17 cellular contexts compared by ENCODE assay signal in genomic region chr2:170140561-170140960, GRCh38. TPM values are rescaled to one million over a fixed set of nuclear protein-coding genes. Genes with fewer than 3 reads are reported as not detected.
"Had no signal": no experiment of that assay in that cellular context is flagged by ENCODE, and none has a peak within 500 bp of the region (broad histone marks: within the 10 kb centered on the region; RNA-seq: fewer than 3 reads in every experiment).

No MANE protein-coding gene starts in this region.

- FAIRE-seq: bronchial epithelial cell, TTC549 had no signal

- H3K4me3 ChIP-seq: adrenal gland, gastrocnemius medialis, heart left ventricle, sigmoid colon, spleen, tibial artery had no signal

- DNase-seq: activated CD4-positive, alpha-beta T cell treated with anti-CD3 and anti-CD28 coated beads, Interleukin-2, amount 50 U/mL, for 48 hours; activated gamma-delta T cell; adrenal gland; cerebellar nuclear complex; effector CD8-positive, alpha-beta T cell; gastrocnemius medialis; heart left ventricle; naive thymus-derived CD4-positive, alpha-beta T cell; nucleus accumbens; sigmoid colon; spleen; stimulated activated naive CD4-positive, alpha-beta T cell; tibial artery had no signal

- H3K27ac ChIP-seq: adrenal gland, gastrocnemius medialis, heart left ventricle, sigmoid colon, tibial artery had no signal

- H3K36me3 ChIP-seq: adrenal gland, gastrocnemius medialis, heart left ventricle, sigmoid colon, spleen, tibial artery had no signal

- ATAC-seq: activated naive CD4-positive, alpha-beta T cell treated with anti-CD3 and anti-CD28 coated beads, Interleukin-2, amount 50 U/mL, for 72 hours; esophagus mucosa; gastrocnemius medialis; heart left ventricle; naive thymus-derived CD4-positive, alpha-beta T cell had no signal

- H3K4me1 ChIP-seq: gastrocnemius medialis, heart left ventricle, tibial artery had no signal

- H3K27me3 ChIP-seq: adrenal gland, gastrocnemius medialis, heart left ventricle, sigmoid colon, spleen, tibial artery had no signal

- H3K9me3 ChIP-seq: adrenal gland, gastrocnemius medialis, sigmoid colon, spleen, tibial artery had no signal

RNA-seq across cellular contexts. Expression of gene MYO3B, which starts 37.4 kb away (rescaled TPM):
- total RNA-seq: sigmoid colon had no signal
